8 cellular contexts compared by ENCODE assay signal in the genomic region with DNA sequence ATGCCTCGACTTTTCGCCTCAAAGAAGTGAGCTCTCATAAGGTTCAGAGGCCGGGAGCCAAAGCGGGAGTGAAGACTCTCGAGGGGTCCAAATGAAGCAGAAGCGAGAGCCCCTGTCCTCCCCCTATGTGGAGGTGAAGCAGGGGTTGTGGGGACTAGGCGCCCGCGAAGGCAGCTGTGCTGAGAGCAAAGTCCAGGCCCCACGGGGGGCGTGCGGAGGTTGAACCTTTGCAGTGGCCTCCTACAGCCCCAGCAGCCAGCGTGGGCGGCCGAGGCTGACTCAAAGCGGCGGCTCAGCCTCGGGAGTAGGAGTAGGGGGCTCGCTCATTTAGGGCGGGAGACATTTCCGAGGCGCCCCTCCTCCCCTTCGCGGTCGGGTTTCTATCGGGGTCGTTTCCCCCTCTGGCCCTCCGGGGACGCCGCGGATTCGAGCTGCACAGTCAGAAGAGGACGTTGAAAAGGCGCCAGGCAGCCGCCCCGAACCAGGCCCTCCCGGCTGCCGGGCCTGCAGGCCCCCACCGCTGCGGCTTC. TPM values are rescaled to one million over a fixed set of nuclear protein-coding genes. Genes with fewer than 3 reads are reported as not detected.
A peak's percentile ranks its signal among the peaks of the same experiment; 100 is the strongest.
DNase-seq lines count a peak whose midpoint lies in the region; ATAC-seq and TF ChIP-seq lines count a peak whose summit lies in the region.

No MANE protein-coding gene starts in this region.

- H3K9me2 ChIP-seq in hepatocyte (replicated peaks; ENCODE audit: insufficient read depth), result no peaks in the 10 kb centered on the region

- H3K27me3 ChIP-seq in hepatocyte, result no peaks in the 10 kb centered on the region

- H3K4me3 Mint-ChIP-seq in Calu3 (ENCODE audit: low read depth, unreplicated experiment), result no peak overlapping the region
- H3K4me3 Mint-ChIP-seq in activated T-cell treated with anti-CD3 and anti-CD28 coated beads, Interleukin-2, amount 50 U/mL, for 4 hours, result no peak overlapping the region

- H3K9me3 Mint-ChIP-seq in Calu3 (ENCODE audit: low read depth, unreplicated experiment), result no peaks in the 10 kb centered on the region
- no peaks in the 10 kb centered on the region for H3K9me3 Mint-ChIP-seq in activated T-cell treated with anti-CD3 and anti-CD28 coated beads, Interleukin-2, amount 50 U/mL, for 4 hours

- no peaks in the 10 kb centered on the region for H3K36me3 ChIP-seq in hepatocyte (replicated peaks; ENCODE audit: insufficient read depth, low read depth)

- no peak overlapping the region for H3K27ac Mint-ChIP-seq in Calu3 (ENCODE audit: unreplicated experiment)

- H2AFZ ChIP-seq in hepatocyte, result peak overlapping the region; percentile 55

- 5% methylated on average over 37 of the region's 40 CpGs for WGBS in hepatocyte (ENCODE audit: low lambda C conversion rate, missing lambda C conversion rate)

- H3K79me2 ChIP-seq in hepatocyte, result peaks cover 60% of the 10 kb centered on the region

- peaks cover 25% of the 10 kb centered on the region for H3K4me1 Mint-ChIP-seq in Calu3 (ENCODE audit: low read depth, unreplicated experiment)
- peaks cover 44% of the 10 kb centered on the region for H3K4me1 Mint-ChIP-seq in activated T-cell treated with anti-CD3 and anti-CD28 coated beads, Interleukin-2, amount 50 U/mL, for 4 hours (ENCODE audit: low read depth)

- no TSS peak for BruUV-seq in Calu3 (replicated peaks; lab: Mats Ljungman, UMichigan)

- H3K9me3 ChIP-seq in hepatocyte (ENCODE audit: low read depth), result no peaks in the 10 kb centered on the region

- no peaks in the 10 kb centered on the region for H3K27me3 Mint-ChIP-seq in Calu3 (ENCODE audit: unreplicated experiment)
- H3K27me3 Mint-ChIP-seq in activated T-cell treated with anti-CD3 and anti-CD28 coated beads, Interleukin-2, amount 50 U/mL, for 4 hours (ENCODE audit: low read depth), result no peaks in the 10 kb centered on the region

- intact Hi-C loops in Calu3 (cut with micrococcal nuclease; ENCODE audit: unreplicated experiment), result loop anchor here (2.0 to 5.0 kb wide), 3 partner anchors 28 to 84 kb away; a partner anchor contains a TSS

- DNase-seq in Calu3 (peak; percentile 36), hepatocyte (ENCODE audit: low spot score) (no peak), globus pallidus (ENCODE audit: low spot score) (no peak), NCI-H187 treated with DMSO at 0.1 percent for 48 hours (lab: John Stamatoyannopoulos, UW) (no peak)
- DNase-seq in activated T-cell treated with anti-CD3 and anti-CD28 coated beads, Interleukin-2, amount 50 U/mL, for 4 hours, result peak; percentile 60
- peak; percentile 64 for DNase-seq in stimulated activated CD4-positive, alpha-beta T cell treated with anti-CD3 and anti-CD28 coated beads, Interleukin-12 subunit alpha, Interleukin-12 subunit beta, amount 100 ng/mL, for 4 hours

- peaks cover 22% of the 10 kb centered on the region for H4K20me1 ChIP-seq in hepatocyte (ENCODE audit: insufficient read depth, poor library complexity, severe bottlenecking)

- peaks cover 53% of the 10 kb centered on the region for H3K4me1 ChIP-seq in hepatocyte (ENCODE audit: insufficient read depth)

- CTCF ChIA-PET in Calu3 (lab: Charles Lee), result interaction anchor here (0.6 to 1.5 kb wide), 3 partner anchors 10 to 665 kb away, joined by 3 read pairs; no protein-coding TSS in a partner anchor

- no peaks in the 10 kb centered on the region for H3K36me3 Mint-ChIP-seq in Calu3 (ENCODE audit: insufficient read depth, unreplicated experiment)
- H3K36me3 Mint-ChIP-seq in activated T-cell treated with anti-CD3 and anti-CD28 coated beads, Interleukin-2, amount 50 U/mL, for 4 hours (ENCODE audit: insufficient read depth), result no peaks in the 10 kb centered on the region

- TF ChIP-seq CTCF in Calu3 (IDR thresholded peaks at IDR 0.05; ENCODE audit: unreplicated experiment) (no peak), hepatocyte (IDR thresholded peaks at IDR 0.05; ENCODE audit: poor library complexity) (no peak)

- H3K27ac ChIP-seq in hepatocyte, result peak overlapping the region; percentile 98

- peak overlapping the region; percentile 12 for H3K4me3 ChIP-seq in hepatocyte

- ATAC-seq in GM21360 (IDR thresholded peaks at IDR 0.05; ENCODE audit: unreplicated experiment) (peak; percentile 35), HG03571 (IDR thresholded peaks at IDR 0.05; ENCODE audit: unreplicated experiment) (peak; percentile 28)
- ATAC-seq in activated T-cell treated with anti-CD3 and anti-CD28 coated beads, Interleukin-2, amount 50 U/mL, for 4 hours, result peak; percentile 18 to 20

- H3K4me2 ChIP-seq in hepatocyte, result peak overlapping the region; percentile 85

RNA-seq across cellular contexts. Expression of a gene that starts 0.5 kb away (rescaled TPM):
- 54.9 and 64.4 TPM in 2 replicates for total RNA-seq in Calu3 (2022)
- total RNA-seq in activated T-cell treated with anti-CD3 and anti-CD28 coated beads, Interleukin-2, amount 50 U/mL, for 4 hours, result 10 to 100 TPM; 14.5 to 18.8 (median 16.6) TPM
- 206 and 216 TPM in 2 replicates for total RNA-seq in hepatocyte
- polyA plus RNA-seq in hepatocyte, result 83.2 and 88.6 TPM in 2 replicates

Comparison
In these comparisons a context has a peak if more than half of its experiments do, and no peak if none do; other contexts are left out.
1. DNase-seq: peak in Calu3 (single experiment), activated T-cell treated with anti-CD3 and anti-CD28 coated beads, Interleukin-2, amount 50 U/mL, for 4 hours (single experiment) and stimulated activated CD4-positive, alpha-beta T cell treated with anti-CD3 and anti-CD28 coated beads, Interleukin-12 subunit alpha, Interleukin-12 subunit beta, amount 100 ng/mL, for 4 hours (single experiment); none in hepatocyte (single experiment), globus pallidus (single experiment) and NCI-H187 treated with DMSO at 0.1 percent for 48 hours (single experiment).
2. Peak in every context shown above with its lines, with median percentiles within 50 percentile points of each other: ATAC-seq.